1 cellular context compared by ENCODE assay signal in genomic region chr1:192986110-192986747, GRCh38.
TF ChIP-seq lines count a peak whose summit lies in the region.

No MANE protein-coding gene starts in this region.

TF ChIP-seq in K562, 482 proteins besides CTCF, POLR2A, EP300 and RAD21 (continued from another document and continues in another):
- TF ChIP-seq ZNF318 (IDR thresholded peaks at IDR 0.05; ENCODE audit: borderline replicate concordance in 1 of 2, low read depth in 1 of 2) = peak in 1 of 2 experiments; percentile 69; a peak in 1 of 4 replicates
- no peak for TF ChIP-seq RBM17 (IDR thresholded peaks at IDR 0.05; ENCODE audit: borderline replicate concordance, low read depth, low read length)
- no peak for TF ChIP-seq ZNF41 (CRISPR knock-in tag; conservative IDR thresholded peaks at IDR 0.05)
- TF ChIP-seq U2AF2 (optimal IDR thresholded peaks at IDR 0.05; ENCODE audit: low read depth, low read length) = no peak
- TF ChIP-seq PML (IDR thresholded peaks at IDR 0.05; ENCODE audit: low read length) = peak; percentile 92
- TF ChIP-seq MAX (CRISPR knock-in tag; IDR thresholded peaks at IDR 0.05) = 0 out of 2 replicates have a peak, but pooled peaks have one; percentile 34
- TF ChIP-seq DNMT1 (IDR thresholded peaks at IDR 0.05) = no peak
- TF ChIP-seq ZBTB26 (CRISPR knock-in tag; IDR thresholded peaks at IDR 0.05) = peak; percentile 84; the same call in 1 of the 2 replicates
- TF ChIP-seq CC2D1A (IDR thresholded peaks at IDR 0.05) = peak; percentile 96; the same call in 1 of the 2 replicates
- no peak for TF ChIP-seq BCLAF1 (IDR thresholded peaks at IDR 0.05; ENCODE audit: borderline replicate concordance in 1 of 2, control insufficient read depth in 1 of 2, low read depth in 2 of 2, low read length in 1 of 2)
- TF ChIP-seq CGGBP1 (CRISPR knock-in tag; IDR thresholded peaks at IDR 0.05) = peak; percentile 13; the same call in 1 of the 2 replicates
- TF ChIP-seq HEY1 (CRISPR knock-in tag; IDR thresholded peaks at IDR 0.05; ENCODE audit: borderline replicate concordance) = no peak
- 0 out of 4 replicates have a peak, but pooled peaks have one; percentile 42 to 50 for TF ChIP-seq TEAD1 (CRISPR knock-in tag; IDR thresholded peaks at IDR 0.05)
- no peak for TF ChIP-seq SRSF1 (IDR thresholded peaks at IDR 0.05; ENCODE audit: low read depth, low read length)
- TF ChIP-seq ZNF263 (CRISPR knock-in tag; IDR thresholded peaks at IDR 0.05; ENCODE audit: borderline replicate concordance) = no peak; the same call in 1 of the 2 replicates
- TF ChIP-seq ETV1 (tag; conservative IDR thresholded peaks at IDR 0.05; ENCODE audit: low read depth) = no peak
- TF ChIP-seq HDGF (IDR thresholded peaks at IDR 0.05) = no peak
- TF ChIP-seq FOXP4 (CRISPR knock-in tag; IDR thresholded peaks at IDR 0.05; ENCODE audit: borderline replicate concordance) = no peak
- TF ChIP-seq RERE (CRISPR knock-in tag; IDR thresholded peaks at IDR 0.05; ENCODE audit: borderline replicate concordance) = no peak
- TF ChIP-seq USF2 (CRISPR knock-in tag; IDR thresholded peaks at IDR 0.05) = no peak
- TF ChIP-seq COPS2 (conservative IDR thresholded peaks at IDR 0.05) = no peak
- TF ChIP-seq MAFG (tag; conservative IDR thresholded peaks at IDR 0.05) = peak; percentile 97
- TF ChIP-seq CBX8 (IDR thresholded peaks at IDR 0.05; ENCODE audit: borderline replicate concordance, extremely low read depth, low read depth, low read length, poor library complexity, severe bottlenecking) = no peak
- peak; percentile 74 for TF ChIP-seq ZBED1 (IDR thresholded peaks at IDR 0.05)
- TF ChIP-seq ZNF589 (CRISPR knock-in tag; IDR thresholded peaks at IDR 0.05; ENCODE audit: low read depth) = peak; percentile 92
- no peak for TF ChIP-seq ASH1L (IDR thresholded peaks at IDR 0.05; ENCODE audit: borderline replicate concordance, low read depth, partially characterized antibody)
- TF ChIP-seq ZNF57 (CRISPR knock-in tag; IDR thresholded peaks at IDR 0.05) = no peak
- TF ChIP-seq MLX (CRISPR knock-in tag; conservative IDR thresholded peaks at IDR 0.05) = no peak
- peak; percentile 84 for TF ChIP-seq ATF3 (IDR thresholded peaks at IDR 0.05)
- TF ChIP-seq ATF3 (CRISPR knock-in tag; conservative IDR thresholded peaks at IDR 0.05) = peak; percentile 69; the same call in 1 of the 2 replicates
- TF ChIP-seq SAFB2 (IDR thresholded peaks at IDR 0.05; ENCODE audit: borderline replicate concordance, low read depth, low read length, severe bottlenecking) = no peak
- TF ChIP-seq NFIX (CRISPR knock-in tag; IDR thresholded peaks at IDR 0.05; ENCODE audit: low read depth) = no peak
- no peak for TF ChIP-seq ZNF217 (CRISPR knock-in tag; IDR thresholded peaks at IDR 0.05)
- TF ChIP-seq ZNF324 (CRISPR knock-in tag; IDR thresholded peaks at IDR 0.05) = no peak
